36 cellular contexts compared by ENCODE assay signal in genomic region chr7:57424515-57425238, GRCh38. TPM values are rescaled to one million over a fixed set of nuclear protein-coding genes. Genes with fewer than 3 reads are reported as not detected.
"Had no signal": no experiment of that assay in that cellular context is flagged by ENCODE, and none has a peak within 500 bp of the region (broad histone marks: within the 10 kb centered on the region; RNA-seq: fewer than 3 reads in every experiment).

No MANE protein-coding gene starts in this region.

- H3K36me3 Mint-ChIP-seq: activated naive CD4-positive, alpha-beta T cell treated with anti-CD3 and anti-CD28 coated beads, Interleukin-2, amount 50 U/mL, for 24 hours; activated naive CD8-positive, alpha-beta T cell treated with anti-CD3 and anti-CD28 coated beads for 36 hours had no signal

- H3K27ac Mint-ChIP-seq: activated B cell treated with CpG ODN at 0.5 μM for 24 hours; activated CD8-positive, alpha-beta T cell treated with anti-CD3 and anti-CD28 coated beads for 36 hours; activated naive CD4-positive, alpha-beta T cell treated with anti-CD3 and anti-CD28 coated beads, Interleukin-2, amount 50 U/mL, for 24 hours; activated naive CD8-positive, alpha-beta T cell treated with anti-CD3 and anti-CD28 coated beads for 36 hours; activated naive CD8-positive, alpha-beta T cell treated with anti-CD3 and anti-CD28 coated beads, Interleukin-2, amount 50 U/mL, for 24 hours; activated T-helper 17 cell treated with anti-CD3 and anti-CD28 coated beads, Interleukin-2, amount 50 U/mL, for 72 hours; T-helper 17 cell; T-helper 2 cell treated with Interferon-gamma antibody and Interleukin-4, amounts not matched to agents 5 μg/mL and 100 μg/mL, for 36 hours had no signal

- ATAC-seq: activated CD4-positive, CD25-positive, alpha-beta regulatory T cell treated with anti-CD3 and anti-CD28 coated beads, Interleukin-2, amount 50 U/mL, for 24 hours; activated CD8-positive, alpha-beta T cell treated with anti-CD3 and anti-CD28 coated beads for 36 hours; activated naive CD8-positive, alpha-beta T cell treated with anti-CD3 and anti-CD28 coated beads, Interleukin-2, amount 50 U/mL, for 24 hours; activated T-cell treated with anti-CD3 and anti-CD28 coated beads, Interleukin-2, amount 50 U/mL, for 4 hours; activated T-helper 17 cell treated with anti-CD3 and anti-CD28 coated beads, Interleukin-2, amount 50 U/mL, for 72 hours; body of pancreas; T-helper 17 cell had no signal

- H3K4me3 ChIP-seq: adrenal gland, body of pancreas, esophagus squamous epithelium had no signal

- H3K4me1 ChIP-seq: adrenal gland, body of pancreas, esophagus squamous epithelium had no signal

- H3K9me3 ChIP-seq: adrenal gland had no signal

- H3K27me3 Mint-ChIP-seq: activated B cell treated with CpG ODN at 0.5 μM for 24 hours; activated CD8-positive, alpha-beta T cell treated with anti-CD3 and anti-CD28 coated beads for 36 hours; activated naive CD4-positive, alpha-beta T cell treated with anti-CD3 and anti-CD28 coated beads, Interleukin-2, amount 50 U/mL, for 24 hours; activated naive CD8-positive, alpha-beta T cell treated with anti-CD3 and anti-CD28 coated beads for 36 hours; activated naive CD8-positive, alpha-beta T cell treated with anti-CD3 and anti-CD28 coated beads, Interleukin-2, amount 50 U/mL, for 24 hours; activated T-helper 17 cell treated with anti-CD3 and anti-CD28 coated beads, Interleukin-2, amount 50 U/mL, for 72 hours; T-helper 17 cell had no signal

- H3K27ac ChIP-seq: adrenal gland, body of pancreas, epithelial cell of prostate, esophagus squamous epithelium, WERI-Rb-1 had no signal

- H3K4me3 Mint-ChIP-seq: activated B cell treated with CpG ODN at 0.5 μM for 24 hours; activated CD8-positive, alpha-beta T cell treated with anti-CD3 and anti-CD28 coated beads for 36 hours; activated naive CD4-positive, alpha-beta T cell treated with anti-CD3 and anti-CD28 coated beads, Interleukin-2, amount 50 U/mL, for 24 hours; activated naive CD8-positive, alpha-beta T cell treated with anti-CD3 and anti-CD28 coated beads for 36 hours; activated naive CD8-positive, alpha-beta T cell treated with anti-CD3 and anti-CD28 coated beads, Interleukin-2, amount 50 U/mL, for 24 hours; activated T-cell treated with anti-CD3 and anti-CD28 coated beads, Interleukin-2, amount 50 U/mL, for 4 hours; activated T-helper 17 cell treated with anti-CD3 and anti-CD28 coated beads, Interleukin-2, amount 50 U/mL, for 72 hours; T-helper 17 cell; T-helper 2 cell treated with Interferon-gamma antibody and Interleukin-4, amounts not matched to agents 5 μg/mL and 100 μg/mL, for 36 hours had no signal

- H3K36me3 ChIP-seq: adrenal gland, esophagus squamous epithelium, WERI-Rb-1 had no signal

- H3K27me3 ChIP-seq: adrenal gland, body of pancreas had no signal

- DNase-seq: activated B cell treated with CpG ODN at 0.5 μM for 24 hours; activated CD4-positive, alpha-beta T cell treated with anti-CD3 and anti-CD28 coated beads for 48 hours; activated CD4-positive, alpha-beta T cell treated with anti-CD3 and anti-CD28 coated beads, Interleukin-2, amount 50 U/mL, for 1 hour; activated CD4-positive, alpha-beta T cell treated with anti-CD3 and anti-CD28 coated beads, Interleukin-2, amount 50 U/mL, for 48 hours; activated CD8-positive, alpha-beta memory T cell treated with anti-CD3 and anti-CD28 coated beads for 24 hours; activated CD8-positive, alpha-beta T cell treated with anti-CD3 and anti-CD28 coated beads for 36 hours; activated effector memory CD4-positive, alpha-beta T cell treated with Interleukin-2 at 50 U/mL for 16 hours; activated gamma-delta T cell treated with Interleukin-2 at 50 U/mL for 16 hours; activated naive CD4-positive, alpha-beta T cell treated with Interleukin-2 at 50 U/mL for 16 hours; activated naive CD8-positive, alpha-beta T cell treated with anti-CD3 and anti-CD28 coated beads for 36 hours; activated naive CD8-positive, alpha-beta T cell treated with anti-CD3 and anti-CD28 coated beads, Interleukin-2, amount 50 U/mL, for 24 hours; activated T-cell treated with anti-CD3 and anti-CD28 coated beads, Interleukin-2, amount 50 U/mL, for 4 hours; amygdala; body of pancreas; caudate nucleus; cortex of kidney; effector CD8-positive, alpha-beta T cell; esophagus squamous epithelium; foreskin melanocyte; T-helper 1 cell; T-helper 17 cell; T1000; WERI-Rb-1 had no signal

- H3K4me1 Mint-ChIP-seq: activated B cell treated with CpG ODN at 0.5 μM for 24 hours; activated naive CD4-positive, alpha-beta T cell treated with anti-CD3 and anti-CD28 coated beads, Interleukin-2, amount 50 U/mL, for 24 hours; activated naive CD8-positive, alpha-beta T cell treated with anti-CD3 and anti-CD28 coated beads for 36 hours; activated naive CD8-positive, alpha-beta T cell treated with anti-CD3 and anti-CD28 coated beads, Interleukin-2, amount 50 U/mL, for 24 hours; activated T-helper 17 cell treated with anti-CD3 and anti-CD28 coated beads, Interleukin-2, amount 50 U/mL, for 72 hours; T-helper 17 cell had no signal

RNA-seq across cellular contexts. Expression of gene ZNF716, which starts 25.3 kb away (rescaled TPM):
- total RNA-seq: activated B cell treated with CpG ODN at 0.5 μM for 24 hours; activated CD8-positive, alpha-beta T cell treated with anti-CD3 and anti-CD28 coated beads for 36 hours; activated naive CD8-positive, alpha-beta T cell treated with anti-CD3 and anti-CD28 coated beads for 36 hours; activated T-cell treated with anti-CD3 and anti-CD28 coated beads, Interleukin-2, amount 50 U/mL, for 4 hours; activated T-helper 17 cell treated with anti-CD3 and anti-CD28 coated beads, Interleukin-2, amount 50 U/mL, for 72 hours; adrenal gland; aorta; body of pancreas; chondrocyte; dermis microvascular lymphatic vessel endothelial cell; endothelial cell of umbilical vein; esophagus squamous epithelium; fibroblast of lung; fibroblast of villous mesenchyme; T-helper 17 cell had no signal
- polyA plus RNA-seq: adrenal gland, aorta, endothelial cell of umbilical vein, esophagus, fibroblast of lung had no signal
